ENCODE assay signal across 8 cellular contexts in genomic region chr4:7987148-7987989, GRCh38. TPM values are rescaled to one million over a fixed set of nuclear protein-coding genes. Genes with fewer than 3 reads are reported as not detected.
DNase-seq lines count a peak whose midpoint lies in the region; ATAC-seq and TF ChIP-seq lines count a peak whose summit lies in the region.

No MANE protein-coding gene starts in this region.

- H3K9ac ChIP-seq in SU-DHL-6 (ENCODE audit: low read length): no peak overlapping the region

- H3F3A ChIP-seq in SU-DHL-6 (ENCODE audit: insufficient read depth): no peaks in the 10 kb centered on the region

- no peak overlapping the region for H3K4me3 ChIP-seq in MG63
- H3K4me3 ChIP-seq in SU-DHL-6 (ENCODE audit: insufficient read depth, low read length, poor library complexity, severe bottlenecking): no peak overlapping the region
- no peak overlapping the region for H3K4me3 ChIP-seq in heart left ventricle

- TF ChIP-seq CTCF in SU-DHL-6 (IDR thresholded peaks at IDR 0.05; ENCODE audit: insufficient read depth, low read length, poor library complexity, severe bottlenecking) (peak; percentile 61), heart left ventricle (IDR thresholded peaks at IDR 0.05) (peak; percentile 75 to 93 (median 86))

- H3K36me3 Mint-ChIP-seq in activated naive CD8-positive, alpha-beta T cell treated with anti-CD3 and anti-CD28 coated beads, Interleukin-2, amount 50 U/mL, for 24 hours (ENCODE audit: low read depth): no peaks in the 10 kb centered on the region

- no peak for TF ChIP-seq POLR2A in heart left ventricle (IDR thresholded peaks at IDR 0.05)

- H2AFZ ChIP-seq in SU-DHL-6 (ENCODE audit: low read depth, low read length, severe bottlenecking): no peak overlapping the region

- no peaks in the 10 kb centered on the region for H3K9me3 ChIP-seq in MG63
- H3K9me3 ChIP-seq in SU-DHL-6 (ENCODE audit: insufficient read depth, low read length): no peaks in the 10 kb centered on the region
- peaks cover 0 to 11% (median 0%) of the 10 kb centered on the region in 12 donors for H3K9me3 ChIP-seq in heart left ventricle

- no peak overlapping the region for H3K4me2 ChIP-seq in SU-DHL-6 (ENCODE audit: low read depth, low read length, poor library complexity, severe bottlenecking)

- H4K20me1 ChIP-seq in SU-DHL-6 (ENCODE audit: low read depth, low read length): no peaks in the 10 kb centered on the region

- no peaks in the 10 kb centered on the region for H3K79me2 ChIP-seq in SU-DHL-6 (ENCODE audit: insufficient read depth, low read length)

- H3K27ac Mint-ChIP-seq in activated naive CD8-positive, alpha-beta T cell treated with anti-CD3 and anti-CD28 coated beads, Interleukin-2, amount 50 U/mL, for 24 hours: no peak overlapping the region

- no peak overlapping the region for H3K4me3 Mint-ChIP-seq in activated naive CD8-positive, alpha-beta T cell treated with anti-CD3 and anti-CD28 coated beads, Interleukin-2, amount 50 U/mL, for 24 hours

- intact Hi-C loops in heart left ventricle (cut with DNase I): loop anchor here (1.0 to 10.0 kb wide), 11 partner anchors 50 to 793 kb away; partner anchors contain the start of genes AFAP1 (in 1 of the 10) and SORCS2 (in 1 of the 10)

- peaks cover 4% of the 10 kb centered on the region for H3K27me3 Mint-ChIP-seq in activated naive CD8-positive, alpha-beta T cell treated with anti-CD3 and anti-CD28 coated beads, Interleukin-2, amount 50 U/mL, for 24 hours

- H3K4me1 Mint-ChIP-seq in activated naive CD8-positive, alpha-beta T cell treated with anti-CD3 and anti-CD28 coated beads, Interleukin-2, amount 50 U/mL, for 24 hours: peaks cover 3% of the 10 kb centered on the region

- peaks cover 0 to 13% (median 7%) of the 10 kb centered on the region in 12 donors for H3K4me1 ChIP-seq in heart left ventricle

- ATAC-seq in GM21526 (IDR thresholded peaks at IDR 0.05; ENCODE audit: low FRiP score, unreplicated experiment) (peak; percentile 64), heart left ventricle (peak; percentile 46 to 79 (median 75)), HG03439 (IDR thresholded peaks at IDR 0.05; ENCODE audit: unreplicated experiment) (no peak)
- peak; percentile 67 for ATAC-seq in activated naive CD8-positive, alpha-beta T cell treated with anti-CD3 and anti-CD28 coated beads, Interleukin-2, amount 50 U/mL, for 24 hours

- H3K27me3 ChIP-seq in MG63 (no peaks in the 10 kb centered on the region), SU-DHL-6 (ENCODE audit: low read length) (no peaks in the 10 kb centered on the region), heart left ventricle (no peaks in the 10 kb centered on the region)

- no peaks in the 10 kb centered on the region for H3K9me2 ChIP-seq in SU-DHL-6 (replicated peaks; ENCODE audit: insufficient read depth, low read length)

- H3K9me3 Mint-ChIP-seq in activated naive CD8-positive, alpha-beta T cell treated with anti-CD3 and anti-CD28 coated beads, Interleukin-2, amount 50 U/mL, for 24 hours: no peaks in the 10 kb centered on the region

- DNase-seq in DMS53 (lab: John Stamatoyannopoulos, UW) (peak; percentile 90), MG63 (peak; percentile 37), heart left ventricle (peak; percentile 64 to 72 (median 67)), renal cortical epithelial cell (ENCODE audit: low read depth) (peak; percentile 53)
- DNase-seq in activated naive CD8-positive, alpha-beta T cell treated with anti-CD3 and anti-CD28 coated beads, Interleukin-2, amount 50 U/mL, for 24 hours: peak; percentile 82

- H3K27ac ChIP-seq in SU-DHL-6 (ENCODE audit: low read depth, low read length) (no peak overlapping the region), heart left ventricle (no peak overlapping the region)

- H3K36me3 ChIP-seq in MG63 (no peaks in the 10 kb centered on the region), SU-DHL-6 (ENCODE audit: low read length) (no peaks in the 10 kb centered on the region), heart left ventricle (peaks cover 0 to 3% (median 0%) of the 10 kb centered on the region in 9 donors)

- 53 to 60% (median 56%) methylated on average over 10 of the region's 10 CpGs for WGBS in heart left ventricle, 4 donors

RNA-seq across cellular contexts. Expression of gene AFAP1, which starts 47.7 kb away (rescaled TPM):
- 25.3 and 30.0 TPM in 2 replicates for total RNA-seq in MG63 (2014; rRNA removed; shearing (Covaris generic); ENCODE audit: low replicate concordance)
- total RNA-seq in heart left ventricle: 10 to 100 TPM in 3 of 9 donors, 1 to 10 TPM in 6; 4.5 to 18.0 (median 7.0) TPM
- 1 to 10 TPM; 2.0 to 4.5 TPM for polyA plus RNA-seq in heart left ventricle
- total RNA-seq in renal cortical epithelial cell: 20.0 and 27.2 TPM in 2 replicates

Comparison
In these comparisons a context has a peak if more than half of its experiments do, and no peak if none do; other contexts are left out.
1. DNase-seq: peak in every context shown above with its lines; median percentile 90 in DMS53; 82 in activated naive CD8-positive, alpha-beta T cell treated with anti-CD3 and anti-CD28 coated beads, Interleukin-2, amount 50 U/mL, for 24 hours; 67 in heart left ventricle; 53 in renal cortical epithelial cell; 37 in MG63.